ENCODE assay signal across 21 cellular contexts in genomic region chr11:71585673-71586072, GRCh38. TPM values are rescaled to one million over a fixed set of nuclear protein-coding genes. Genes with fewer than 3 reads are reported as not detected.
"Had no signal": no experiment of that assay in that cellular context is flagged by ENCODE, and none has a peak within 500 bp of the region (broad histone marks: within the 10 kb centered on the region; RNA-seq: fewer than 3 reads in every experiment).

No MANE protein-coding gene starts in this region.

RNA-seq across cellular contexts. Expression of gene KRTAP5-11, which starts 3.0 kb away (rescaled TPM):
- total RNA-seq: activated naive CD4-positive, alpha-beta T cell treated with anti-CD3 and anti-CD28 coated beads for 36 hours; activated naive CD4-positive, alpha-beta T cell treated with anti-CD3 and anti-CD28 coated beads, Interleukin-2, amount 50 U/mL, for 72 hours; activated naive CD8-positive, alpha-beta T cell treated with anti-CD3 and anti-CD28 coated beads for 36 hours; activated naive CD8-positive, alpha-beta T cell treated with anti-CD3 and anti-CD28 coated beads, Interleukin-2, amount 10 ng/mL, durations not matched to agents 7 days and 5 days; activated T-cell treated with anti-CD3 and anti-CD28 coated beads, Interleukin-2, amount 50 U/mL, for 4 hours; activated T-cell treated with anti-CD3 and anti-CD28 coated beads, Interleukin-2, amount 50 U/mL, for 72 hours; activated T-helper 1 cell treated with anti-CD3 and anti-CD28 coated beads, Interleukin-12 subunit alpha, Interleukin-12 subunit beta, Interleukin-2, Interleukin-4 antibody, amounts not matched to agents 30 ng/mL and 10 ng/mL and 1 ng/mL, durations not matched to agents 14 hours and 24 hours and 36 hours; activated T-helper 17 cell treated with anti-CD3 and anti-CD28 coated beads, Interleukin-2, amount 50 U/mL, for 72 hours; activated T-helper 2 cell treated with anti-CD3 and anti-CD28 coated beads, Interferon-gamma antibody, Interleukin-2, Interleukin-4, amounts not matched to agents 10 μg/mL and 5 μg/mL and 100 μg/mL, durations not matched to agents 14 hours and 24 hours and 36 hours; adrenal gland; aorta; ascending aorta; astrocyte; body of pancreas; breast epithelium; bronchial epithelial cell; cardiac muscle cell; cardiac septum; cerebellum; chondrocyte had no signal
- polyA plus RNA-seq: adipose tissue, adrenal gland, aorta, cardiac muscle cell had no signal

RNA-seq across cellular contexts. Expression of gene KRTAP5-10, which starts 20.3 kb away (rescaled TPM):
- total RNA-seq: activated naive CD4-positive, alpha-beta T cell treated with anti-CD3 and anti-CD28 coated beads for 36 hours; activated naive CD4-positive, alpha-beta T cell treated with anti-CD3 and anti-CD28 coated beads, Interleukin-2, amount 50 U/mL, for 72 hours; activated naive CD8-positive, alpha-beta T cell treated with anti-CD3 and anti-CD28 coated beads for 36 hours; activated naive CD8-positive, alpha-beta T cell treated with anti-CD3 and anti-CD28 coated beads, Interleukin-2, amount 10 ng/mL, durations not matched to agents 7 days and 5 days; activated T-cell treated with anti-CD3 and anti-CD28 coated beads, Interleukin-2, amount 50 U/mL, for 4 hours; activated T-cell treated with anti-CD3 and anti-CD28 coated beads, Interleukin-2, amount 50 U/mL, for 72 hours; activated T-helper 1 cell treated with anti-CD3 and anti-CD28 coated beads, Interleukin-12 subunit alpha, Interleukin-12 subunit beta, Interleukin-2, Interleukin-4 antibody, amounts not matched to agents 30 ng/mL and 10 ng/mL and 1 ng/mL, durations not matched to agents 14 hours and 24 hours and 36 hours; activated T-helper 17 cell treated with anti-CD3 and anti-CD28 coated beads, Interleukin-2, amount 50 U/mL, for 72 hours; activated T-helper 2 cell treated with anti-CD3 and anti-CD28 coated beads, Interferon-gamma antibody, Interleukin-2, Interleukin-4, amounts not matched to agents 10 μg/mL and 5 μg/mL and 100 μg/mL, durations not matched to agents 14 hours and 24 hours and 36 hours; adrenal gland; aorta; ascending aorta; astrocyte; body of pancreas; breast epithelium; bronchial epithelial cell; cardiac muscle cell; cardiac septum; cerebellum; chondrocyte had no signal
- polyA plus RNA-seq: adipose tissue had no signal

RNA-seq across cellular contexts. Expression of gene KRTAP5-9, which starts 37.5 kb away (rescaled TPM):
- total RNA-seq: activated naive CD4-positive, alpha-beta T cell treated with anti-CD3 and anti-CD28 coated beads for 36 hours; activated naive CD4-positive, alpha-beta T cell treated with anti-CD3 and anti-CD28 coated beads, Interleukin-2, amount 50 U/mL, for 72 hours; activated naive CD8-positive, alpha-beta T cell treated with anti-CD3 and anti-CD28 coated beads for 36 hours; activated naive CD8-positive, alpha-beta T cell treated with anti-CD3 and anti-CD28 coated beads, Interleukin-2, amount 10 ng/mL, durations not matched to agents 7 days and 5 days; activated T-cell treated with anti-CD3 and anti-CD28 coated beads, Interleukin-2, amount 50 U/mL, for 4 hours; activated T-helper 1 cell treated with anti-CD3 and anti-CD28 coated beads, Interleukin-12 subunit alpha, Interleukin-12 subunit beta, Interleukin-2, Interleukin-4 antibody, amounts not matched to agents 30 ng/mL and 10 ng/mL and 1 ng/mL, durations not matched to agents 14 hours and 24 hours and 36 hours; activated T-helper 2 cell treated with anti-CD3 and anti-CD28 coated beads, Interferon-gamma antibody, Interleukin-2, Interleukin-4, amounts not matched to agents 10 μg/mL and 5 μg/mL and 100 μg/mL, durations not matched to agents 14 hours and 24 hours and 36 hours; ascending aorta; astrocyte; bronchial epithelial cell; cardiac septum; cerebellum had no signal
- polyA plus RNA-seq: adipose tissue, cardiac muscle cell had no signal

RNA-seq across cellular contexts. Expression of gene KRTAP5-8, which starts 47.8 kb away (rescaled TPM):
- total RNA-seq: activated naive CD4-positive, alpha-beta T cell treated with anti-CD3 and anti-CD28 coated beads for 36 hours; activated naive CD4-positive, alpha-beta T cell treated with anti-CD3 and anti-CD28 coated beads, Interleukin-2, amount 50 U/mL, for 72 hours; activated naive CD8-positive, alpha-beta T cell treated with anti-CD3 and anti-CD28 coated beads for 36 hours; activated naive CD8-positive, alpha-beta T cell treated with anti-CD3 and anti-CD28 coated beads, Interleukin-2, amount 10 ng/mL, durations not matched to agents 7 days and 5 days; activated T-cell treated with anti-CD3 and anti-CD28 coated beads, Interleukin-2, amount 50 U/mL, for 4 hours; activated T-cell treated with anti-CD3 and anti-CD28 coated beads, Interleukin-2, amount 50 U/mL, for 72 hours; activated T-helper 1 cell treated with anti-CD3 and anti-CD28 coated beads, Interleukin-12 subunit alpha, Interleukin-12 subunit beta, Interleukin-2, Interleukin-4 antibody, amounts not matched to agents 30 ng/mL and 10 ng/mL and 1 ng/mL, durations not matched to agents 14 hours and 24 hours and 36 hours; activated T-helper 2 cell treated with anti-CD3 and anti-CD28 coated beads, Interferon-gamma antibody, Interleukin-2, Interleukin-4, amounts not matched to agents 10 μg/mL and 5 μg/mL and 100 μg/mL, durations not matched to agents 14 hours and 24 hours and 36 hours; ascending aorta; astrocyte; body of pancreas; bronchial epithelial cell; cardiac muscle cell; cardiac septum; cerebellum; chondrocyte had no signal
- polyA plus RNA-seq: adipose tissue, adrenal gland, aorta, cardiac muscle cell had no signal

RNA-seq across cellular contexts. Expression of gene KRTAP5-7, which starts 58.6 kb away (rescaled TPM):
- total RNA-seq: activated naive CD4-positive, alpha-beta T cell treated with anti-CD3 and anti-CD28 coated beads for 36 hours; activated naive CD4-positive, alpha-beta T cell treated with anti-CD3 and anti-CD28 coated beads, Interleukin-2, amount 50 U/mL, for 72 hours; activated naive CD8-positive, alpha-beta T cell treated with anti-CD3 and anti-CD28 coated beads for 36 hours; activated naive CD8-positive, alpha-beta T cell treated with anti-CD3 and anti-CD28 coated beads, Interleukin-2, amount 10 ng/mL, durations not matched to agents 7 days and 5 days; activated T-cell treated with anti-CD3 and anti-CD28 coated beads, Interleukin-2, amount 50 U/mL, for 4 hours; activated T-cell treated with anti-CD3 and anti-CD28 coated beads, Interleukin-2, amount 50 U/mL, for 72 hours; ascending aorta; astrocyte; body of pancreas; bronchial epithelial cell; cardiac muscle cell; cardiac septum; chondrocyte had no signal
- polyA plus RNA-seq: aorta, cardiac muscle cell had no signal
